ENCODE assay signal across 9 cellular contexts in genomic region chr16:11673091-11674000, GRCh38. TPM values are rescaled to one million over a fixed set of nuclear protein-coding genes. Genes with fewer than 3 reads are reported as not detected.
DNase-seq lines count a peak whose midpoint lies in the region; ATAC-seq and TF ChIP-seq lines count a peak whose summit lies in the region.
"Had no signal": no experiment of that assay in that cellular context is flagged by ENCODE, and none has a peak within 500 bp of the region (broad histone marks: within the 10 kb centered on the region; RNA-seq: fewer than 3 reads in every experiment).

No MANE protein-coding gene starts in this region.

- H3K9me3 ChIP-seq in lower lobe of right lung (no peaks in the 10 kb centered on the region), thyroid gland (no peaks in the 10 kb centered on the region), colonic mucosa (no peaks in the 10 kb centered on the region)

- no peak overlapping the region for H3K4me3 Mint-ChIP-seq in activated CD4-positive, alpha-beta T cell treated with anti-CD3 and anti-CD28 coated beads, Interleukin-2, amount 10 ng/mL, durations not matched to agents 7 days and 5 days
- no peak overlapping the region for H3K4me3 Mint-ChIP-seq in activated naive CD8-positive, alpha-beta T cell treated with anti-CD3 and anti-CD28 coated beads for 36 hours

- TF ChIP-seq CTCF in lower lobe of right lung (IDR thresholded peaks at IDR 0.05) (no peak), thyroid gland (IDR thresholded peaks at IDR 0.05) (no peak), colonic mucosa (IDR thresholded peaks at IDR 0.05) (no peak)

- CTCF ChIA-PET in activated CD4-positive, alpha-beta T cell treated with anti-CD3 and anti-CD28 coated beads, Interleukin-2, amount 10 ng/mL, durations not matched to agents 7 days and 5 days (lab: Charles Lee): interaction anchor here (1.2 to 1.9 kb wide), 2 partner anchors 16 to 141 kb away, joined by 4 to 6 read pairs; no protein-coding TSS in a partner anchor

- POLR2A ChIA-PET in activated CD4-positive, alpha-beta T cell treated with anti-CD3 and anti-CD28 coated beads, Interleukin-2, amount 10 ng/mL, durations not matched to agents 7 days and 5 days (lab: Charles Lee): no interaction called here

- no peaks in the 10 kb centered on the region for H3K27me3 Mint-ChIP-seq in activated CD4-positive, alpha-beta T cell treated with anti-CD3 and anti-CD28 coated beads, Interleukin-2, amount 10 ng/mL, durations not matched to agents 7 days and 5 days
- no peaks in the 10 kb centered on the region for H3K27me3 Mint-ChIP-seq in activated naive CD8-positive, alpha-beta T cell treated with anti-CD3 and anti-CD28 coated beads for 36 hours

- no peak for ATAC-seq in lower lobe of right lung
- no peak for ATAC-seq in sciatic nerve

- H3K9ac ChIP-seq in colonic mucosa (ENCODE audit: low read depth in 2 of 2, low read length in 2 of 2): no peak overlapping the region

- TF ChIP-seq POLR2A in thyroid gland (IDR thresholded peaks at IDR 0.05): no peak

- H3K27ac Mint-ChIP-seq in activated CD4-positive, alpha-beta T cell treated with anti-CD3 and anti-CD28 coated beads, Interleukin-2, amount 10 ng/mL, durations not matched to agents 7 days and 5 days: peak overlapping the region; percentile 85
- peak overlapping the region; percentile 92 for H3K27ac Mint-ChIP-seq in activated naive CD8-positive, alpha-beta T cell treated with anti-CD3 and anti-CD28 coated beads for 36 hours

- H3K4me1 Mint-ChIP-seq in activated CD4-positive, alpha-beta T cell treated with anti-CD3 and anti-CD28 coated beads, Interleukin-2, amount 10 ng/mL, durations not matched to agents 7 days and 5 days: peaks cover 79% of the 10 kb centered on the region
- H3K4me1 Mint-ChIP-seq in activated naive CD8-positive, alpha-beta T cell treated with anti-CD3 and anti-CD28 coated beads for 36 hours: peaks cover 65% of the 10 kb centered on the region

- peak overlapping the region; percentile 54 for H3K27ac ChIP-seq in lower lobe of right lung
- peak overlapping the region; percentile 33 to 46 (median 33) for H3K27ac ChIP-seq in thyroid gland
- H3K27ac ChIP-seq in colonic mucosa: no peak overlapping the region

- no peaks in the 10 kb centered on the region for H3K9me3 Mint-ChIP-seq in activated CD4-positive, alpha-beta T cell treated with anti-CD3 and anti-CD28 coated beads, Interleukin-2, amount 10 ng/mL, durations not matched to agents 7 days and 5 days
- H3K9me3 Mint-ChIP-seq in activated naive CD8-positive, alpha-beta T cell treated with anti-CD3 and anti-CD28 coated beads for 36 hours: no peaks in the 10 kb centered on the region

- intact Hi-C loops in lower lobe of right lung (cut with DNase I) (no loop called here), thyroid gland (cut with DNase I) (no loop called here), sciatic nerve (cut with DNase I) (no loop called here), colonic mucosa (cut with DNase I) (no loop called here)

- H3K36me3 ChIP-seq in lower lobe of right lung: peaks cover 30% of the 10 kb centered on the region
- H3K36me3 ChIP-seq in thyroid gland: peaks cover 16 to 21% of the 10 kb centered on the region in 2 donors
- no peaks in the 10 kb centered on the region for H3K36me3 ChIP-seq in colonic mucosa

- H3K4me3 ChIP-seq in lower lobe of right lung: no peak overlapping the region
- no peak overlapping the region for H3K4me3 ChIP-seq in thyroid gland (replicated peaks in 1 of 3)
- no peak overlapping the region for H3K4me3 ChIP-seq in colonic mucosa

- H3K4me1 ChIP-seq in lower lobe of right lung (peaks cover 72% of the 10 kb centered on the region), thyroid gland (peaks cover 21 to 44% of the 10 kb centered on the region in 2 donors), colonic mucosa (no peaks in the 10 kb centered on the region)

- H3K27me3 ChIP-seq in lower lobe of right lung (ENCODE audit: low read depth) (no peaks in the 10 kb centered on the region), thyroid gland (no peaks in the 10 kb centered on the region), colonic mucosa (no peaks in the 10 kb centered on the region)

- peaks cover 26% of the 10 kb centered on the region for H3K36me3 Mint-ChIP-seq in activated CD4-positive, alpha-beta T cell treated with anti-CD3 and anti-CD28 coated beads, Interleukin-2, amount 10 ng/mL, durations not matched to agents 7 days and 5 days (ENCODE audit: low read depth)
- H3K36me3 Mint-ChIP-seq in activated naive CD8-positive, alpha-beta T cell treated with anti-CD3 and anti-CD28 coated beads for 36 hours: peaks cover 2% of the 10 kb centered on the region

- DNase-seq in activated CD4-positive, alpha-beta T cell treated with anti-CD3 and anti-CD28 coated beads, Interleukin-2, amount 10 ng/mL, durations not matched to agents 7 days and 5 days: no peak
- no peak for DNase-seq in activated CD4-positive, alpha-beta T cell treated with anti-CD3 and anti-CD28 coated beads, Interleukin-2, amount 50 U/mL, for 4 hours
- DNase-seq in activated naive CD8-positive, alpha-beta T cell treated with anti-CD3 and anti-CD28 coated beads for 36 hours: no peak
- DNase-seq in lower lobe of right lung (no peak), thyroid gland (peak; percentile 66 to 82), NCI-H446 treated with DMSO at 0.1 percent for 48 hours (lab: John Stamatoyannopoulos, UW) (no peak), sciatic nerve (ENCODE audit: low spot score) (no peak), colonic mucosa (no peak)
- DNase-seq: activated CD8-positive, alpha-beta memory T cell treated with anti-CD3 and anti-CD28 coated beads, Interleukin-2, amount 50 U/mL, for 48 hours had no signal

- 69 to 81% methylated on average over 13 to 16 of the region's 25 CpGs for WGBS in thyroid gland, 2 donors

RNA-seq across cellular contexts. Expression of gene SNN, which starts 5.1 kb away (rescaled TPM):
- total RNA-seq in activated CD4-positive, alpha-beta T cell treated with anti-CD3 and anti-CD28 coated beads, Interleukin-2, amount 10 ng/mL, durations not matched to agents 7 days and 5 days: 10 to 100 TPM; 21.7 to 23.4 TPM
- 10 to 100 TPM; 10.3 to 11.2 TPM for total RNA-seq in activated naive CD8-positive, alpha-beta T cell treated with anti-CD3 and anti-CD28 coated beads for 36 hours
- total RNA-seq in lower lobe of right lung: 25.5 TPM
- total RNA-seq in thyroid gland: 10 to 100 TPM; 31.5 to 50.6 (median 36.3) TPM
- 40.0 TPM for total RNA-seq in sciatic nerve
- total RNA-seq in colonic mucosa: 1 to 10 TPM; 2.4 to 5.6 TPM

Comparison
In these comparisons a context has a peak if more than half of its experiments do, and no peak if none do; other contexts are left out.
1. DNase-seq: peak in thyroid gland (2 of 2); none in activated CD4-positive, alpha-beta T cell treated with anti-CD3 and anti-CD28 coated beads, Interleukin-2, amount 10 ng/mL, durations not matched to agents 7 days and 5 days (single experiment), activated CD4-positive, alpha-beta T cell treated with anti-CD3 and anti-CD28 coated beads, Interleukin-2, amount 50 U/mL, for 4 hours (0 of 2), activated naive CD8-positive, alpha-beta T cell treated with anti-CD3 and anti-CD28 coated beads for 36 hours (single experiment), lower lobe of right lung (single experiment), NCI-H446 treated with DMSO at 0.1 percent for 48 hours (single experiment), sciatic nerve (single experiment) and colonic mucosa (single experiment).